In the genomic region with DNA sequence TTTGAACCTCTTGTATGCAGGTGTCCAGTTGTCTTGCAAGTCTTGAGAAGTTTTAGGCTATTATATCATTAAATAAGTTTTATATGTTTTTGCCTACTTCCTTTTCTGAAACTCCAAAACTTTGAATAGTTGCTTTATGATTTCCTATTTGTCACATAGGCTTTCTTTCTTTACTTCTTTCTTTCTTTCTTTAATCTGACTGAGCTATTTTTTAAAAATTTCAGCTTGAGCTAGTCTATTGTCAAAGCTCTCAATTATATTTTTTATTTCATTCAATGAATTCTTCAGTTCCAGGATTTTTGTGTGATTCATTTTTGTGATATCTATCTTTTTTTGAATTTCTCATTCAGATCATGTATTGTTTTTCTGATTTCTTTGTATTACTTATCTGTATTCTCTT, we compare ENCODE assay signal across 1 cellular context.
TF ChIP-seq lines count a peak whose summit lies in the region.

No MANE protein-coding gene starts in this region.

TF ChIP-seq in K562, 482 proteins besides CTCF, POLR2A, EP300 and RAD21 (continued from another document and continues in another):
- 0 out of 2 replicates have a peak, but pooled peaks have one; percentile 22 for TF ChIP-seq CBX5 (IDR thresholded peaks at IDR 0.05; ENCODE audit: borderline replicate concordance, low read depth)
- TF ChIP-seq, protein P1, sequence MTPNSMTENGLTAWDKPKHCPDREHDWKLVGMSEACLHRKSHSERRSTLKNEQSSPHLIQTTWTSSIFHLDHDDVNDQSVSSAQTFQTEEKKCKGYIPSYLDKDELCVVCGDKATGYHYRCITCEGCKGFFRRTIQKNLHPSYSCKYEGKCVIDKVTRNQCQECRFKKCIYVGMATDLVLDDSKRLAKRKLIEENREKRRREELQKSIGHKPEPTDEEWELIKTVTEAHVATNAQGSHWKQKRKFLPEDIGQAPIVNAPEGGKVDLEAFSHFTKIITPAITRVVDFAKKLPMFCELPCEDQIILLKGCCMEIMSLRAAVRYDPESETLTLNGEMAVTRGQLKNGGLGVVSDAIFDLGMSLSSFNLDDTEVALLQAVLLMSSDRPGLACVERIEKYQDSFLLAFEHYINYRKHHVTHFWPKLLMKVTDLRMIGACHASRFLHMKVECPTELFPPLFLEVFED (CRISPR knock-in tag; conservative IDR thresholded peaks at IDR 0.05), result no peak
- TF ChIP-seq ZNF217 (CRISPR knock-in tag; IDR thresholded peaks at IDR 0.05), result no peak
- no peak for TF ChIP-seq MCM5 (IDR thresholded peaks at IDR 0.05; ENCODE audit: low read depth)
- TF ChIP-seq ASH1L (IDR thresholded peaks at IDR 0.05; ENCODE audit: borderline replicate concordance, low read depth, partially characterized antibody), result no peak
- TF ChIP-seq DIDO1 (tag; IDR thresholded peaks at IDR 0.05; ENCODE audit: low read depth), result no peak
- no peak for TF ChIP-seq RBM17 (IDR thresholded peaks at IDR 0.05; ENCODE audit: borderline replicate concordance, low read depth, low read length)
- no peak for TF ChIP-seq TARDBP (IDR thresholded peaks at IDR 0.05)
- TF ChIP-seq, protein P2, sequence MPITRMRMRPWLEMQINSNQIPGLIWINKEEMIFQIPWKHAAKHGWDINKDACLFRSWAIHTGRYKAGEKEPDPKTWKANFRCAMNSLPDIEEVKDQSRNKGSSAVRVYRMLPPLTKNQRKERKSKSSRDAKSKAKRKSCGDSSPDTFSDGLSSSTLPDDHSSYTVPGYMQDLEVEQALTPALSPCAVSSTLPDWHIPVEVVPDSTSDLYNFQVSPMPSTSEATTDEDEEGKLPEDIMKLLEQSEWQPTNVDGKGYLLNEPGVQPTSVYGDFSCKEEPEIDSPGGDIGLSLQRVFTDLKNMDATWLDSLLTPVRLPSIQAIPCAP (CRISPR knock-in tag; IDR thresholded peaks at IDR 0.05; ENCODE audit: borderline replicate concordance), result no peak
- no peak for TF ChIP-seq ZNF695 (CRISPR knock-in tag; IDR thresholded peaks at IDR 0.05)
- no peak for TF ChIP-seq ELF4 (CRISPR knock-in tag; IDR thresholded peaks at IDR 0.05)
- TF ChIP-seq ZNF282 (CRISPR knock-in tag; IDR thresholded peaks at IDR 0.05), result no peak
- TF ChIP-seq RFX5 (IDR thresholded peaks at IDR 0.05; ENCODE audit: low read depth, low read length), result no peak
- TF ChIP-seq, protein P3, sequence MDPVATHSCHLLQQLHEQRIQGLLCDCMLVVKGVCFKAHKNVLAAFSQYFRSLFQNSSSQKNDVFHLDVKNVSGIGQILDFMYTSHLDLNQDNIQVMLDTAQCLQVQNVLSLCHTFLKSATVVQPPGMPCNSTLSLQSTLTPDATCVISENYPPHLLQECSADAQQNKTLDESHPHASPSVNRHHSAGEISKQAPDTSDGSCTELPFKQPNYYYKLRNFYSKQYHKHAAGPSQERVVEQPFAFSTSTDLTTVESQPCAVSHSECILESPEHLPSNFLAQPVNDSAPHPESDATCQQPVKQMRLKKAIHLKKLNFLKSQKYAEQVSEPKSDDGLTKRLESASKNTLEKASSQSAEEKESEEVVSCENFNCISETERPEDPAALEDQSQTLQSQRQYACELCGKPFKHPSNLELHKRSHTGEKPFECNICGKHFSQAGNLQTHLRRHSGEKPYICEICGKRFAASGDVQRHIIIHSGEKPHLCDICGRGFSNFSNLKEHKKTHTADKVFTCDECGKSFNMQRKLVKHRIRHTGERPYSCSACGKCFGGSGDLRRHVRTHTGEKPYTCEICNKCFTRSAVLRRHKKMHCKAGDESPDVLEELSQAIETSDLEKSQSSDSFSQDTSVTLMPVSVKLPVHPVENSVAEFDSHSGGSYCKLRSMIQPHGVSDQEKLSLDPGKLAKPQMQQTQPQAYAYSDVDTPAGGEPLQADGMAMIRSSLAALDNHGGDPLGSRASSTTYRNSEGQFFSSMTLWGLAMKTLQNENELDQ (CRISPR knock-in tag; IDR thresholded peaks at IDR 0.05; ENCODE audit: borderline replicate concordance), result no peak
- no peak for TF ChIP-seq HOXB6 (CRISPR knock-in tag; IDR thresholded peaks at IDR 0.05; ENCODE audit: borderline replicate concordance)
- TF ChIP-seq KLF13 (tag; IDR thresholded peaks at IDR 0.05; ENCODE audit: borderline replicate concordance, low read depth), result no peak
- TF ChIP-seq, protein P4, sequence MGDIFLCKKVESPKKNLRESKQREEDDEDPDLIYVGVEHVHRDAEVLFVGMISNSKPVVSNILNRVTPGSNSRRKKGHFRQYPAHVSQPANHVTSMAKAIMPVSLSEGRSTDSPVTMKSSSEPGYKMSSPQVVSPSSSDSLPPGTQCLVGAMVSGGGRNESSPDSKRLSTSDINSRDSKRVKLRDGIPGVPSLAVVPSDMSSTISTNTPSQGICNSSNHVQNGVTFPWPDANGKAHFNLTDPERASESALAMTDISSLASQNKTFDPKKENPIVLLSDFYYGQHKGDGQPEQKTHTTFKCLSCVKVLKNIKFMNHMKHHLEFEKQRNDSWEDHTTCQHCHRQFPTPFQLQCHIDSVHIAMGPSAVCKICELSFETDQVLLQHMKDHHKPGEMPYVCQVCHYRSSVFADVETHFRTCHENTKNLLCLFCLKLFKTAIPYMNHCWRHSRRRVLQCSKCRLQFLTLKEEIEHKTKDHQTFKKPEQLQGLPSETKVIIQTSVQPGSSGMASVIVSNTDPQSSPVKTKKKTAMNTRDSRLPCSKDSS (IDR thresholded peaks at IDR 0.05; ENCODE audit: low read depth, partially characterized antibody), result peak; percentile 40
- no peak for TF ChIP-seq HMGN3 (IDR thresholded peaks at IDR 0.05; ENCODE audit: borderline replicate concordance, extremely low read depth, insufficient read length, low read depth, low read length)
- TF ChIP-seq ZNF57 (CRISPR knock-in tag; IDR thresholded peaks at IDR 0.05), result no peak
- no peak for TF ChIP-seq MCM2 (IDR thresholded peaks at IDR 0.05; ENCODE audit: low read depth)
- TF ChIP-seq SOX6 (IDR thresholded peaks at IDR 0.05), result no peak
- TF ChIP-seq, protein P5, sequence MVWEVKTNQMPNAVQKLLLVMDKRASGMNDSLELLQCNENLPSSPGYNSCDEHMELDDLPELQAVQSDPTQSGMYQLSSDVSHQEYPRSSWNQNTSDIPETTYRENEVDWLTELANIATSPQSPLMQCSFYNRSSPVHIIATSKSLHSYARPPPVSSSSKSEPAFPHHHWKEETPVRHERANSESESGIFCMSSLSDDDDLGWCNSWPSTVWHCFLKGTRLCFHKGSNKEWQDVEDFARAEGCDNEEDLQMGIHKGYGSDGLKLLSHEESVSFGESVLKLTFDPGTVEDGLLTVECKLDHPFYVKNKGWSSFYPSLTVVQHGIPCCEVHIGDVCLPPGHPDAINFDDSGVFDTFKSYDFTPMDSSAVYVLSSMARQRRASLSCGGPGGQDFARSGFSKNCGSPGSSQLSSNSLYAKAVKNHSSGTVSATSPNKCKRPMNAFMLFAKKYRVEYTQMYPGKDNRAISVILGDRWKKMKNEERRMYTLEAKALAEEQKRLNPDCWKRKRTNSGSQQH (CRISPR knock-in tag; IDR thresholded peaks at IDR 0.05), result no peak
- peak; percentile 81 for TF ChIP-seq HLTF (IDR thresholded peaks at IDR 0.05)
- no peak for TF ChIP-seq MECOM (CRISPR knock-in tag; IDR thresholded peaks at IDR 0.05)
- TF ChIP-seq ZZZ3 (IDR thresholded peaks at IDR 0.05), result no peak
- TF ChIP-seq ILK (tag; IDR thresholded peaks at IDR 0.05; ENCODE audit: borderline replicate concordance, low read depth), result no peak
- no peak for TF ChIP-seq CHD1 (IDR thresholded peaks at IDR 0.05; ENCODE audit: low read length)
- TF ChIP-seq, protein P6, sequence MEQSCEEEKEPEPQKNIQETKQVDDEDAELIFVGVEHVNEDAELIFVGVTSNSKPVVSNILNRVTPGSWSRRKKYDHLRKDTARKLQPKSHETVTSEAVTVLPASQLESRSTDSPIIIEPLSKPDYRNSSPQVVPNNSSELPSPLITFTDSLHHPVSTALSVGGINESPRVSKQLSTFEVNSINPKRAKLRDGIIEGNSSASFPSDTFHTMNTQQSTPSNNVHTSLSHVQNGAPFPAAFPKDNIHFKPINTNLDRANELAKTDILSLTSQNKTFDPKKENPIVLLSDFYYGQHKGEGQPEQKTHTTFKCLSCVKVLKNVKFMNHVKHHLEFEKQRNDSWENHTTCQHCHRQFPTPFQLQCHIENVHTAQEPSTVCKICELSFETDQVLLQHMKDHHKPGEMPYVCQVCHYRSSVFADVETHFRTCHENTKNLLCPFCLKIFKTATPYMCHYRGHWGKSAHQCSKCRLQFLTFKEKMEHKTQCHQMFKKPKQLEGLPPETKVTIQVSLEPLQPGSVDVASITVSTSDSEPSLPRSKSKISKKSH (CRISPR knock-in tag; IDR thresholded peaks at IDR 0.05), result 0 out of 2 replicates have a peak, but pooled peaks have one; percentile 60
- TF ChIP-seq ZNF551 (CRISPR knock-in tag; IDR thresholded peaks at IDR 0.05), result no peak
- TF ChIP-seq CHD2 (IDR thresholded peaks at IDR 0.05; ENCODE audit: low read depth, low read length), result no peak
- no peak for TF ChIP-seq OTX1 (CRISPR knock-in tag; IDR thresholded peaks at IDR 0.05)
- TF ChIP-seq POU5F1 (IDR thresholded peaks at IDR 0.05; ENCODE audit: borderline replicate concordance, low read depth, low read length, partially characterized antibody), result no peak
- TF ChIP-seq RHOXF2B (CRISPR knock-in tag; conservative IDR thresholded peaks at IDR 0.05), result no peak
- TF ChIP-seq MTF1 (CRISPR knock-in tag; IDR thresholded peaks at IDR 0.05; ENCODE audit: borderline replicate concordance), result no peak
- TF ChIP-seq, protein P7, sequence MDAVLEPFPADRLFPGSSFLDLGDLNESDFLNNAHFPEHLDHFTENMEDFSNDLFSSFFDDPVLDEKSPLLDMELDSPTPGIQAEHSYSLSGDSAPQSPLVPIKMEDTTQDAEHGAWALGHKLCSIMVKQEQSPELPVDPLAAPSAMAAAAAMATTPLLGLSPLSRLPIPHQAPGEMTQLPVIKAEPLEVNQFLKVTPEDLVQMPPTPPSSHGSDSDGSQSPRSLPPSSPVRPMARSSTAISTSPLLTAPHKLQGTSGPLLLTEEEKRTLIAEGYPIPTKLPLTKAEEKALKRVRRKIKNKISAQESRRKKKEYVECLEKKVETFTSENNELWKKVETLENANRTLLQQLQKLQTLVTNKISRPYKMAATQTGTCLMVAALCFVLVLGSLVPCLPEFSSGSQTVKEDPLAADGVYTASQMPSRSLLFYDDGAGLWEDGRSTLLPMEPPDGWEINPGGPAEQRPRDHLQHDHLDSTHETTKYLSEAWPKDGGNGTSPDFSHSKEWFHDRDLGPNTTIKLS (IDR thresholded peaks at IDR 0.05; ENCODE audit: borderline replicate concordance, low read depth), result no peak
- TF ChIP-seq CREB3 (tag; conservative IDR thresholded peaks at IDR 0.05; ENCODE audit: low read depth), result no peak
- no peak for TF ChIP-seq ZBTB17 (CRISPR knock-in tag; IDR thresholded peaks at IDR 0.05)
- TF ChIP-seq ATF6 (CRISPR knock-in tag; IDR thresholded peaks at IDR 0.05), result no peak
- TF ChIP-seq VEZF1 (CRISPR knock-in tag; IDR thresholded peaks at IDR 0.05), result no peak
